Comparison of ENCODE assay signal across 1 cellular context in the genomic region with DNA sequence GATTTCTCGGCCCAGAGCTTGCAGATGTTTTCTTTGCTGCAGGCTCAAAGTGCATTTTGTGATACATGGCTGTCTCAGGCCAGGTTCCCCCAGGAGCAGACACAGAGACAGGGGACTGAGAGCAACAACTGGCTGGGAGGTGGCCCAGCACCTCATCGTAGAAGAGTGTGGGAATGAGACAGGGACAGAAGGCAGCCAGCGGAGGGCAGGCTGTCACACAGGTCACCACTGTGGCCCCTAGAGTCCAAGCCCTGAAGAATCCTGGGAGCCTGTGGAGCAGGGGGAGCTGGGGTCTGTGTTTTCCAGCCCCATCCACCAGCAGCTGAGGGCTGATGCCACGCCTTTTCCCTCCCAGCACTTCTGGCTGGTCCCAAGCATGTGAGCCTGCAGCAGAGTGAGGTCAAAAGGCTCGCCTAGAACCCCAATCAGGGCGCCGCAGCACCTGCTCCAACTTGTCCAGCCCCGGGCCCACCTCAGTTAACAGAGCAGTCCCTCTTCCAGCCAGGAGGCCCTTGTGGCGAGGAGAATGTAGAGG.
TF ChIP-seq lines count a peak whose summit lies in the region.

No MANE protein-coding gene starts in this region.

TF ChIP-seq in GM23338, 12 proteins besides CTCF, POLR2A, EP300 and RAD21 (continued from another document):
- TF ChIP-seq, protein P1, sequence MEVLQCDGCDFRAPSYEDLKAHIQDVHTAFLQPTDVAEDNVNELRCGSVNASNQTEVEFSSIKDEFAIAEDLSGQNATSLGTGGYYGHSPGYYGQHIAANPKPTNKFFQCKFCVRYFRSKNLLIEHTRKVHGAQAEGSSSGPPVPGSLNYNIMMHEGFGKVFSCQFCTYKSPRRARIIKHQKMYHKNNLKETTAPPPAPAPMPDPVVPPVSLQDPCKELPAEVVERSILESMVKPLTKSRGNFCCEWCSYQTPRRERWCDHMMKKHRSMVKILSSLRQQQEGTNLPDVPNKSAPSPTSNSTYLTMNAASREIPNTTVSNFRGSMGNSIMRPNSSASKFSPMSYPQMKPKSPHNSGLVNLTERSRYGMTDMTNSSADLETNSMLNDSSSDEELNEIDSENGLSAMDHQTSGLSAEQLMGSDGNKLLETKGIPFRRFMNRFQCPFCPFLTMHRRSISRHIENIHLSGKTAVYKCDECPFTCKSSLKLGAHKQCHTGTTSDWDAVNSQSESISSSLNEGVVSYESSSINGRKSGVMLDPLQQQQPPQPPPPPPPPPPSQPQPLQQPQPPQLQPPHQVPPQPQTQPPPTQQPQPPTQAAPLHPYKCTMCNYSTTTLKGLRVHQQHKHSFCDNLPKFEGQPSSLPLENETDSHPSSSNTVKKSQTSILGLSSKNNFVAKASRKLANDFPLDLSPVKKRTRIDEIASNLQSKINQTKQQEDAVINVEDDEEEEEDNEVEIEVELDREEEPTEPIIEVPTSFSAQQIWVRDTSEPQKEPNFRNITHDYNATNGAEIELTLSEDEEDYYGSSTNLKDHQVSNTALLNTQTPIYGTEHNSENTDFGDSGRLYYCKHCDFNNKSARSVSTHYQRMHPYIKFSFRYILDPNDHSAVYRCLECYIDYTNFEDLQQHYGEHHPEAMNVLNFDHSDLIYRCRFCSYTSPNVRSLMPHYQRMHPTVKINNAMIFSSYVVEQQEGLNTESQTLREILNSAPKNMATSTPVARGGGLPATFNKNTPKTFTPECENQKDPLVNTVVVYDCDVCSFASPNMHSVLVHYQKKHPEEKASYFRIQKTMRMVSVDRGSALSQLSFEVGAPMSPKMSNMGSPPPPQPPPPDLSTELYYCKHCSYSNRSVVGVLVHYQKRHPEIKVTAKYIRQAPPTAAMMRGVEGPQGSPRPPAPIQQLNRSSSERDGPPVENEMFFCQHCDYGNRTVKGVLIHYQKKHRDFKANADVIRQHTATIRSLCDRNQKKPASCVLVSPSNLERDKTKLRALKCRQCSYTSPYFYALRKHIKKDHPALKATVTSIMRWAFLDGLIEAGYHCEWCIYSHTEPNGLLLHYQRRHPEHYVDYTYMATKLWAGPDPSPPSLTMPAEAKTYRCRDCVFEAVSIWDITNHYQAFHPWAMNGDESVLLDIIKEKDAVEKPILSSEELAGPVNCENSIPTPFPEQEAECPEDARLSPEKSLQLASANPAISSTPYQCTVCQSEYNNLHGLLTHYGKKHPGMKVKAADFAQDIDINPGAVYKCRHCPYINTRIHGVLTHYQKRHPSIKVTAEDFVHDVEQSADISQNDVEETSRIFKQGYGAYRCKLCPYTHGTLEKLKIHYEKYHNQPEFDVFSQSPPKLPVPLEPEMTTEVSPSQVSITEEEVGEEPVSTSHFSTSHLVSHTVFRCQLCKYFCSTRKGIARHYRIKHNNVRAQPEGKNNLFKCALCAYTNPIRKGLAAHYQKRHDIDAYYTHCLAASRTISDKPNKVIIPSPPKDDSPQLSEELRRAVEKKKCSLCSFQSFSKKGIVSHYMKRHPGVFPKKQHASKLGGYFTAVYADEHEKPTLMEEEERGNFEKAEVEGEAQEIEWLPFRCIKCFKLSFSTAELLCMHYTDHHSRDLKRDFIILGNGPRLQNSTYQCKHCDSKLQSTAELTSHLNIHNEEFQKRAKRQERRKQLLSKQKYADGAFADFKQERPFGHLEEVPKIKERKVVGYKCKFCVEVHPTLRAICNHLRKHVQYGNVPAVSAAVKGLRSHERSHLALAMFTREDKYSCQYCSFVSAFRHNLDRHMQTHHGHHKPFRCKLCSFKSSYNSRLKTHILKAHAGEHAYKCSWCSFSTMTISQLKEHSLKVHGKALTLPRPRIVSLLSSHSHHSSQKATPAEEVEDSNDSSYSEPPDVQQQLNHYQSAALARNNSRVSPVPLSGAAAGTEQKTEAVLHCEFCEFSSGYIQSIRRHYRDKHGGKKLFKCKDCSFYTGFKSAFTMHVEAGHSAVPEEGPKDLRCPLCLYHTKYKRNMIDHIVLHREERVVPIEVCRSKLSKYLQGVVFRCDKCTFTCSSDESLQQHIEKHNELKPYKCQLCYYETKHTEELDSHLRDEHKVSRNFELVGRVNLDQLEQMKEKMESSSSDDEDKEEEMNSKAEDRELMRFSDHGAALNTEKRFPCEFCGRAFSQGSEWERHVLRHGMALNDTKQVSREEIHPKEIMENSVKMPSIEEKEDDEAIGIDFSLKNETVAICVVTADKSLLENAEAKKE (CRISPR knock-in tag; IDR thresholded peaks at IDR 0.05), result no peak
- no peak for TF ChIP-seq ZNF331 (CRISPR knock-in tag; IDR thresholded peaks at IDR 0.05; ENCODE audit: low read depth)
- no peak for TF ChIP-seq POLR2AphosphoS5 (IDR thresholded peaks at IDR 0.05; ENCODE audit: low read depth)
TF ChIP-seq in GM23338: peak in this region for 0.
